8 cellular contexts compared by ENCODE assay signal in genomic region chr13:64938660-64939059, GRCh38.
"Had no signal": no experiment of that assay in that cellular context is flagged by ENCODE, and none has a peak within 500 bp of the region (broad histone marks: within the 10 kb centered on the region; RNA-seq: fewer than 3 reads in every experiment).

No MANE protein-coding gene starts in this region.

- FAIRE-seq: HepG2 had no signal

- H3K27me3 Mint-ChIP-seq: IgD-negative memory B cell had no signal

- H3K4me3 Mint-ChIP-seq: IgD-negative memory B cell had no signal

- H3K36me3 ChIP-seq: HAP-1 had no signal

- H3K4me1 Mint-ChIP-seq: IgD-negative memory B cell had no signal

- H3K4me1 ChIP-seq: HAP-1 had no signal

- H3K9ac ChIP-seq: GM23248 had no signal

- H3K9me3 ChIP-seq: HAP-1 had no signal

- H3K27ac ChIP-seq: GM23248, HL-60 had no signal

- H3K4me3 ChIP-seq: GM23248, HAP-1 had no signal

- DNase-seq: GM23248, GOT3, H7 had no signal

- H3K36me3 Mint-ChIP-seq: IgD-negative memory B cell had no signal

- H3K27ac Mint-ChIP-seq: IgD-negative memory B cell had no signal

- H2AFZ ChIP-seq: GM23248 had no signal

- ATAC-seq: HCT116, HepG2 had no signal
